ENCODE assay signal across 8 cellular contexts in the genomic region with DNA sequence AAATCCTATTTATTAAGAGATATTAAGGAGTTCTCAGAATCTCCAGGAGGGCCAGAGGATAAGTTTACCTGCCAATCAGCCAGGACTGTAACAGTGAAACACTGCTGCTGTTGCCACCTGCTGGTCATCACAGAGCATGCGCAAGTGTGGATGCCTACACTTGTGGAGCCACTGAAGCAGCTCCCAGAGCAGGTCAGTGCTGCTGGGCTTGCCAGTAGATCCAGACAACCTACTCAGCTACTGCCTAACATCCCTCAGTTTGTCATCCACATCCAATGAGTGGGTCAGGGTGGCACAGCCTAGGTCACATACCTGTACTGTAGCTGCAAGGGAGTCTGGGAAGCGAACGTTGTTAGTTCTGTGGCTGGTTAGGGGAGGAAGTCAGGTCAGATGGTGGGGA.
DNase-seq lines count a peak whose midpoint lies in the region; ATAC-seq and TF ChIP-seq lines count a peak whose summit lies in the region.

No MANE protein-coding gene starts in this region.

- no peak overlapping the region for H3K27ac ChIP-seq in RWPE2 (ENCODE audit: poor library complexity, severe bottlenecking)

- peak; percentile 89 for ATAC-seq in GM19023 (IDR thresholded peaks at IDR 0.05; ENCODE audit: unreplicated experiment)
- ATAC-seq in HG03135 (IDR thresholded peaks at IDR 0.05; ENCODE audit: unreplicated experiment) = peak; percentile 88
- ATAC-seq in RWPE2 (ENCODE audit: low read depth) = peak; percentile 88

- no peaks in the 10 kb centered on the region for H3K4me1 ChIP-seq in RWPE2 (ENCODE audit: insufficient read depth, poor library complexity, severe bottlenecking)

- no peaks in the 10 kb centered on the region for H3K27me3 ChIP-seq in RWPE2 (ENCODE audit: insufficient read depth, poor library complexity, severe bottlenecking)

- H3K4me3 ChIP-seq in RWPE2 (ENCODE audit: severe bottlenecking) = no peak overlapping the region

- no peaks in the 10 kb centered on the region for H3K36me3 ChIP-seq in RWPE2 (ENCODE audit: low read depth)

- no peaks in the 10 kb centered on the region for H3K9me3 ChIP-seq in RWPE2 (ENCODE audit: severe bottlenecking)

- TF ChIP-seq CTCF in AG09319 (IDR thresholded peaks at IDR 0.05; ENCODE audit: low read depth, low read length) = peak; percentile 68
- TF ChIP-seq CTCF in RWPE2 (IDR thresholded peaks at IDR 0.05; ENCODE audit: poor library complexity, severe bottlenecking) = peak; percentile 75

- DNase-seq in AG09319 (ENCODE audit: extremely low read depth, low read depth) (no peak), RWPE2 (ENCODE audit: low spot score) (no peak), hepatic stellate cell (ENCODE audit: low spot score) (peak; percentile 59), medulla oblongata (ENCODE audit: extremely low spot score) (no peak)
- DNase-seq in activated naive CD4-positive, alpha-beta T cell treated with Interleukin-2 at 50 U/mL for 16 hours = peak; percentile 53
- peak; percentile 62 for DNase-seq in stimulated activated CD4-positive, alpha-beta T cell treated with anti-CD3 and anti-CD28 coated beads, Interleukin-4, amount 100 ng/mL, for 24 hours

Comparison
In these comparisons a context has a peak if more than half of its experiments do, and no peak if none do; other contexts are left out.
1. DNase-seq: peak in activated naive CD4-positive, alpha-beta T cell treated with Interleukin-2 at 50 U/mL for 16 hours (single experiment), hepatic stellate cell (single experiment) and stimulated activated CD4-positive, alpha-beta T cell treated with anti-CD3 and anti-CD28 coated beads, Interleukin-4, amount 100 ng/mL, for 24 hours (single experiment); none in AG09319 (single experiment), RWPE2 (single experiment) and medulla oblongata (single experiment).
2. Peak in every context shown above with its lines, with median percentiles within 50 percentile points of each other: ATAC-seq.